ENCODE assay signal across 8 cellular contexts in genomic region chr19:10198889-10199644, GRCh38. TPM values are rescaled to one million over a fixed set of nuclear protein-coding genes. Genes with fewer than 3 reads are reported as not detected.
A peak's percentile ranks its signal among the peaks of the same experiment; 100 is the strongest.
DNase-seq lines count a peak whose midpoint lies in the region; ATAC-seq and TF ChIP-seq lines count a peak whose summit lies in the region.
"Not testable (repeated sequence)": the region's sequence is repeated elsewhere in the genome, so short reads cannot be mapped to it uniquely, and the experiment has no call there.

No MANE protein-coding gene starts in this region.

- POLR2A ChIA-PET in CD4-positive, alpha-beta memory T cell (lab: Charles Lee; ENCODE audit: partially characterized antibody) = interaction anchor here (3.0 kb wide), 1 partner anchor 56 kb away, joined by 10 read pairs; no protein-coding TSS in a partner anchor
- POLR2A ChIA-PET in activated CD4-positive, alpha-beta memory T cell treated with anti-CD3 and anti-CD28 coated beads for 36 hours (lab: Charles Lee) = interaction anchor here (0.8 to 1.0 kb wide), 2 partner anchors 8 to 32 kb away, joined by 3 read pairs; partner anchors contain the start of gene S1PR2

- not testable (repeated sequence) for H2AFZ ChIP-seq in OCI-LY3 (ENCODE audit: low read depth, low read length)

- H3K4me1 ChIP-seq in CD4-positive, alpha-beta memory T cell (ENCODE audit: insufficient read depth, low read length) = peaks cover 13% of the 10 kb centered on the region
- peaks cover 16% of the 10 kb centered on the region for H3K4me1 ChIP-seq in OCI-LY3 (ENCODE audit: low read length)
- not testable (repeated sequence) for H3K4me1 ChIP-seq in upper lobe of right lung

- H3K4me2 ChIP-seq in OCI-LY3 (ENCODE audit: low read length) = peak overlapping the region; percentile 21; the same call in 1 of the 2 replicates

- H3K79me2 ChIP-seq in OCI-LY3 (ENCODE audit: low read length) = not testable (repeated sequence)

- TF ChIP-seq CTCF in OCI-LY3 (IDR thresholded peaks at IDR 0.05; ENCODE audit: low read depth, low read length); upper lobe of right lung (IDR thresholded peaks at IDR 0.05): not testable (repeated sequence)

- H3K9me3 ChIP-seq in CD4-positive, alpha-beta memory T cell (ENCODE audit: control insufficient read depth in 1 of 2, low read length in 2 of 2); KOPT-K1 (ENCODE audit: insufficient read depth, low read length, poor library complexity, severe bottlenecking); OCI-LY3 (ENCODE audit: insufficient read depth, low read length); upper lobe of right lung: not testable (repeated sequence)

- peak overlapping the region; percentile 40 for H3K27ac ChIP-seq in CD4-positive, alpha-beta memory T cell (ENCODE audit: low read depth, low read length)
- H3K27ac ChIP-seq in KOPT-K1 (ENCODE audit: low read depth, low read length, poor library complexity, severe bottlenecking) (peak overlapping the region; percentile 47), upper lobe of right lung (peak overlapping the region; percentile 32)
- H3K27ac ChIP-seq in OCI-LY3 (ENCODE audit: low read length) = not testable (repeated sequence)

- peaks cover 11 to 25% (median 14%) of the 10 kb centered on the region in 4 donors for H3K4me1 Mint-ChIP-seq in CD4-positive, alpha-beta memory T cell
- peaks cover 18% of the 10 kb centered on the region for H3K4me1 Mint-ChIP-seq in activated CD4-positive, alpha-beta memory T cell treated with anti-CD3 and anti-CD28 coated beads for 36 hours (ENCODE audit: low read depth)
- H3K4me1 Mint-ChIP-seq in activated naive CD8-positive, alpha-beta T cell treated with anti-CD3 and anti-CD28 coated beads for 36 hours = peaks cover 13% of the 10 kb centered on the region
- peaks cover 17 to 19% of the 10 kb centered on the region in 2 donors for H3K4me1 Mint-ChIP-seq in natural killer cell treated with Interleukin-12 subunit alpha and Interleukin-12 subunit beta and Interleukin-15 and Interleukin-18, amount 100 ng/mL, for 72 hours (ENCODE audit: low read depth in 2 of 2)

- peak in 1 of 2 donors; percentile 46 for ATAC-seq in natural killer cell treated with Interleukin-12 subunit alpha and Interleukin-12 subunit beta and Interleukin-15 and Interleukin-18, amount 100 ng/mL, for 72 hours
- ATAC-seq in upper lobe of right lung = not testable (repeated sequence)

- not testable (repeated sequence) for H3K9me3 Mint-ChIP-seq in CD4-positive, alpha-beta memory T cell; activated CD4-positive, alpha-beta memory T cell treated with anti-CD3 and anti-CD28 coated beads for 36 hours; activated naive CD8-positive, alpha-beta T cell treated with anti-CD3 and anti-CD28 coated beads for 36 hours; natural killer cell treated with Interleukin-12 subunit alpha and Interleukin-12 subunit beta and Interleukin-15 and Interleukin-18, amount 100 ng/mL, for 72 hours

- peak overlapping the region; percentile 70 to 91 (median 80) for H3K4me3 Mint-ChIP-seq in CD4-positive, alpha-beta memory T cell
- H3K4me3 Mint-ChIP-seq in activated CD4-positive, alpha-beta memory T cell treated with anti-CD3 and anti-CD28 coated beads for 36 hours = peak overlapping the region; percentile 49
- H3K4me3 Mint-ChIP-seq in activated naive CD8-positive, alpha-beta T cell treated with anti-CD3 and anti-CD28 coated beads for 36 hours = not testable (repeated sequence)
- H3K4me3 Mint-ChIP-seq in natural killer cell treated with Interleukin-12 subunit alpha and Interleukin-12 subunit beta and Interleukin-15 and Interleukin-18, amount 100 ng/mL, for 72 hours = peak overlapping the region; percentile 70

- intact Hi-C loops in CD4-positive, alpha-beta memory T cell (cut with micrococcal nuclease) = loop anchor here (5.0 kb wide), 1 partner anchor 97 kb away; the partner anchor contains the start of gene ANGPTL6
- intact Hi-C loops in activated CD4-positive, alpha-beta memory T cell treated with anti-CD3 and anti-CD28 coated beads for 36 hours (cut with micrococcal nuclease) = loop anchor here (10.0 kb wide), 1 partner anchor 136 kb away; the partner anchor contains the start of genes ICAM3 and RAVER1
- intact Hi-C loops in upper lobe of right lung (cut with DNase I) = not testable (repeated sequence)

- H3K4me3 ChIP-seq in CD4-positive, alpha-beta memory T cell (ENCODE audit: low read length in 2 of 2); OCI-LY3 (ENCODE audit: low read length); upper lobe of right lung: not testable (repeated sequence)

- H3K27ac Mint-ChIP-seq in CD4-positive, alpha-beta memory T cell = peak overlapping the region; percentile 20 to 93 (median 90)
- H3K27ac Mint-ChIP-seq in activated CD4-positive, alpha-beta memory T cell treated with anti-CD3 and anti-CD28 coated beads for 36 hours = peak overlapping the region; percentile 53
- peak overlapping the region; percentile 32 for H3K27ac Mint-ChIP-seq in activated naive CD8-positive, alpha-beta T cell treated with anti-CD3 and anti-CD28 coated beads for 36 hours
- H3K27ac Mint-ChIP-seq in natural killer cell treated with Interleukin-12 subunit alpha and Interleukin-12 subunit beta and Interleukin-15 and Interleukin-18, amount 100 ng/mL, for 72 hours = peak overlapping the region; percentile 63 to 73

- CTCF ChIA-PET in CD4-positive, alpha-beta memory T cell (lab: Charles Lee; ENCODE audit: partially characterized antibody) = interaction anchor here (0.9 to 5.5 kb wide), 7 partner anchors 15 to 219 kb away, joined by 3 to 23 read pairs (median 3); partner anchors contain the start of gene ICAM1
- CTCF ChIA-PET in activated CD4-positive, alpha-beta memory T cell treated with anti-CD3 and anti-CD28 coated beads for 36 hours (lab: Charles Lee) = interaction anchor here (0.6 to 2.7 kb wide), 5 partner anchors 32 to 103 kb away, joined by 3 to 8 read pairs (median 3); partner anchors contain the start of gene S1PR2

- H3K9ac ChIP-seq in OCI-LY3 (ENCODE audit: low read length) = not testable (repeated sequence)

- H3K36me3 ChIP-seq in CD4-positive, alpha-beta memory T cell (ENCODE audit: insufficient read depth, low read length); KOPT-K1 (ENCODE audit: insufficient read depth, low read length); OCI-LY3 (replicated peaks; ENCODE audit: low read depth, low read length); upper lobe of right lung: not testable (repeated sequence)

- H3K36me3 Mint-ChIP-seq in CD4-positive, alpha-beta memory T cell; activated CD4-positive, alpha-beta memory T cell treated with anti-CD3 and anti-CD28 coated beads for 36 hours; activated naive CD8-positive, alpha-beta T cell treated with anti-CD3 and anti-CD28 coated beads for 36 hours; natural killer cell treated with Interleukin-12 subunit alpha and Interleukin-12 subunit beta and Interleukin-15 and Interleukin-18, amount 100 ng/mL, for 72 hours: not testable (repeated sequence)

- peak in 4 of 5 donors; percentile 26 to 33 (median 30) for DNase-seq in CD4-positive, alpha-beta memory T cell
- DNase-seq in activated CD4-positive, alpha-beta memory T cell treated with anti-CD3 and anti-CD28 coated beads for 36 hours = peak; percentile 29
- peak; percentile 10 for DNase-seq in activated naive CD8-positive, alpha-beta T cell treated with anti-CD3 and anti-CD28 coated beads for 36 hours
- DNase-seq in fibroblast of peridontal ligament (ENCODE audit: extremely low read depth) = peak; percentile 61
- not testable (repeated sequence) for DNase-seq in natural killer cell treated with Interleukin-12 subunit alpha and Interleukin-12 subunit beta and Interleukin-15 and Interleukin-18, amount 100 ng/mL, for 72 hours (ENCODE audit: low spot score); upper lobe of right lung

- not testable (repeated sequence) for H4K20me1 ChIP-seq in OCI-LY3 (ENCODE audit: insufficient read depth, low read length)

- not testable (repeated sequence) for H3K27me3 ChIP-seq in CD4-positive, alpha-beta memory T cell (ENCODE audit: insufficient read depth, low read length); OCI-LY3 (ENCODE audit: low read depth, low read length); upper lobe of right lung

- H3K27me3 Mint-ChIP-seq in CD4-positive, alpha-beta memory T cell; activated CD4-positive, alpha-beta memory T cell treated with anti-CD3 and anti-CD28 coated beads for 36 hours; activated naive CD8-positive, alpha-beta T cell treated with anti-CD3 and anti-CD28 coated beads for 36 hours; natural killer cell treated with Interleukin-12 subunit alpha and Interleukin-12 subunit beta and Interleukin-15 and Interleukin-18, amount 100 ng/mL, for 72 hours: not testable (repeated sequence)

RNA-seq across cellular contexts. Expression of gene DNMT1, which starts 4.3 kb away (rescaled TPM):
- total RNA-seq in CD4-positive, alpha-beta memory T cell = 100 to 1,000 TPM; 208 to 250 TPM
- polyA plus RNA-seq in CD4-positive, alpha-beta memory T cell = 100 to 1,000 TPM in 1 of 2 donors, 10 to 100 TPM in 1; 53.5 to 166 TPM
- total RNA-seq in activated CD4-positive, alpha-beta memory T cell treated with anti-CD3 and anti-CD28 coated beads for 36 hours = 100 to 1,000 TPM; 356 to 357 TPM
- total RNA-seq in activated naive CD8-positive, alpha-beta T cell treated with anti-CD3 and anti-CD28 coated beads for 36 hours = 100 to 1,000 TPM; 337 to 352 TPM
- 100 to 1,000 TPM; 322 to 576 TPM for total RNA-seq in natural killer cell treated with Interleukin-12 subunit alpha and Interleukin-12 subunit beta and Interleukin-15 and Interleukin-18, amount 100 ng/mL, for 72 hours
- 72.1 TPM for total RNA-seq in upper lobe of right lung

RNA-seq across cellular contexts. Expression of gene S1PR2, which starts 32.1 kb away (rescaled TPM):
- 1 to 10 TPM; 9.0 to 9.4 TPM for total RNA-seq in CD4-positive, alpha-beta memory T cell
- 1 to 10 TPM; 1.4 to 2.3 TPM for polyA plus RNA-seq in CD4-positive, alpha-beta memory T cell
- total RNA-seq in activated CD4-positive, alpha-beta memory T cell treated with anti-CD3 and anti-CD28 coated beads for 36 hours = 1 to 10 TPM; 9.4 to 9.8 TPM
- 1 to 10 TPM; 7.7 to 7.9 TPM for total RNA-seq in activated naive CD8-positive, alpha-beta T cell treated with anti-CD3 and anti-CD28 coated beads for 36 hours
- total RNA-seq in natural killer cell treated with Interleukin-12 subunit alpha and Interleukin-12 subunit beta and Interleukin-15 and Interleukin-18, amount 100 ng/mL, for 72 hours = 1 to 10 TPM; 6.2 to 6.5 TPM
- 21.7 TPM for total RNA-seq in upper lobe of right lung

RNA-seq across cellular contexts. Expression of gene MRPL4, which starts 52.9 kb away (rescaled TPM):
- 10 to 100 TPM; 42.7 to 44.6 TPM for total RNA-seq in CD4-positive, alpha-beta memory T cell
- polyA plus RNA-seq in CD4-positive, alpha-beta memory T cell = 10 to 100 TPM; 28.9 to 37.1 TPM
- 100 to 1,000 TPM; 106 to 115 TPM for total RNA-seq in activated CD4-positive, alpha-beta memory T cell treated with anti-CD3 and anti-CD28 coated beads for 36 hours
- 100 to 1,000 TPM; 179 to 182 TPM for total RNA-seq in activated naive CD8-positive, alpha-beta T cell treated with anti-CD3 and anti-CD28 coated beads for 36 hours
- total RNA-seq in natural killer cell treated with Interleukin-12 subunit alpha and Interleukin-12 subunit beta and Interleukin-15 and Interleukin-18, amount 100 ng/mL, for 72 hours = 100 to 1,000 TPM in 1 of 2 donors, 10 to 100 TPM in 1; 79.1 to 140 TPM
- 41.5 TPM for total RNA-seq in upper lobe of right lung

Comparison
In these comparisons a context has a peak if more than half of its experiments do, and no peak if none do; other contexts are left out.
1. H3K27ac Mint-ChIP-seq: peak in every context shown above with its lines; median percentile 90 in CD4-positive, alpha-beta memory T cell; 68 in natural killer cell treated with Interleukin-12 subunit alpha and Interleukin-12 subunit beta and Interleukin-15 and Interleukin-18, amount 100 ng/mL, for 72 hours; 53 in activated CD4-positive, alpha-beta memory T cell treated with anti-CD3 and anti-CD28 coated beads for 36 hours; 32 in activated naive CD8-positive, alpha-beta T cell treated with anti-CD3 and anti-CD28 coated beads for 36 hours.